22 cellular contexts compared by ENCODE assay signal in genomic region chr15:60612400-60613048, GRCh38.
DNase-seq lines count a peak whose midpoint lies in the region; ATAC-seq, FAIRE-seq and TF ChIP-seq lines count a peak whose summit lies in the region.
"Had no signal": no experiment of that assay in that cellular context is flagged by ENCODE, and none has a peak within 500 bp of the region (broad histone marks: within the 10 kb centered on the region; RNA-seq: fewer than 3 reads in every experiment).

No MANE protein-coding gene starts in this region.

- no peak overlapping the region for H3K4me3 Mint-ChIP-seq in stimulated activated naive CD8-positive, alpha-beta T cell treated with anti-CD3 and anti-CD28 coated beads, Interleukin-15, amount 100 ng/mL, for 72 hours
- H3K4me3 Mint-ChIP-seq: activated T-cell treated with anti-CD3 and anti-CD28 coated beads, Interleukin-2, amount 50 U/mL, for 24 hours had no signal

- ATAC-seq in Right ventricle myocardium superior (ENCODE audit: poor library complexity) (peak; percentile 43), HG03108 (IDR thresholded peaks at IDR 0.05; ENCODE audit: unreplicated experiment) (no peak)
- no peak for ATAC-seq in stimulated activated naive CD8-positive, alpha-beta T cell treated with anti-CD3 and anti-CD28 coated beads, Interleukin-15, amount 100 ng/mL, for 72 hours
- ATAC-seq: activated naive CD4-positive, alpha-beta T cell treated with anti-CD3 and anti-CD28 coated beads, Interleukin-2, amount 50 U/mL, for 72 hours; mucosa of descending colon had no signal

- H3K27me3 Mint-ChIP-seq in stimulated activated naive CD8-positive, alpha-beta T cell treated with anti-CD3 and anti-CD28 coated beads, Interleukin-15, amount 100 ng/mL, for 72 hours: peaks cover 29% of the 10 kb centered on the region
- H3K27me3 Mint-ChIP-seq: activated T-cell treated with anti-CD3 and anti-CD28 coated beads, Interleukin-2, amount 50 U/mL, for 24 hours had no signal

- H3K9me3 Mint-ChIP-seq in stimulated activated naive CD8-positive, alpha-beta T cell treated with anti-CD3 and anti-CD28 coated beads, Interleukin-15, amount 100 ng/mL, for 72 hours: no peaks in the 10 kb centered on the region
- H3K9me3 Mint-ChIP-seq: activated naive CD4-positive, alpha-beta T cell treated with anti-CD3 and anti-CD28 coated beads, Interleukin-2, amount 50 U/mL, for 72 hours; activated T-cell treated with anti-CD3 and anti-CD28 coated beads, Interleukin-2, amount 50 U/mL, for 24 hours had no signal

- peaks cover 17% of the 10 kb centered on the region for H3K4me1 Mint-ChIP-seq in stimulated activated naive CD8-positive, alpha-beta T cell treated with anti-CD3 and anti-CD28 coated beads, Interleukin-15, amount 100 ng/mL, for 72 hours

- FAIRE-seq in bronchial epithelial cell (lab: Jason Lieb, UNC): no peak
- FAIRE-seq: RCC 7860 had no signal

- H3K4me3 ChIP-seq in bronchial epithelial cell (ENCODE audit: low read depth, low read length) (no peak overlapping the region), coronary artery (no peak overlapping the region)
- H3K4me3 ChIP-seq: dorsolateral prefrontal cortex, hepatocyte, mucosa of descending colon had no signal

- peaks cover 3% of the 10 kb centered on the region for H3K27me3 ChIP-seq in bronchial epithelial cell (ENCODE audit: control insufficient read depth, insufficient read depth, low read length)
- H3K27me3 ChIP-seq: dorsolateral prefrontal cortex had no signal

- intact Hi-C loops in Right ventricle myocardium superior (cut with DNase I): no loop called here
- intact Hi-C loops in cardiac septum (cut with DNase I): no loop called here

- DNase-seq in Right ventricle myocardium superior (no peak), cardiac septum (ENCODE audit: low spot score) (no peak), bronchial epithelial cell (ENCODE audit: low read depth) (peak; percentile 44), left kidney (ENCODE audit: low read depth, low spot score) (peak; percentile 50), coronary artery (ENCODE audit: low spot score) (no peak), H4 (ENCODE audit: low spot score) (no peak)
- DNase-seq in stimulated activated naive CD8-positive, alpha-beta T cell treated with anti-CD3 and anti-CD28 coated beads, Interleukin-15, amount 100 ng/mL, for 72 hours: no peak
- DNase-seq: activated CD4-positive, alpha-beta T cell treated with anti-CD3 and anti-CD28 coated beads, Interleukin-2, amount 50 U/mL, for 48 hours; activated T-cell treated with anti-CD3 and anti-CD28 coated beads, Interleukin-2, amount 50 U/mL, for 24 hours; brain microvascular endothelial cell; dorsolateral prefrontal cortex; IMR-90; mucosa of descending colon; MV-4-11; NCI-H2081; NCI-H82; stimulated activated CD4-positive, alpha-beta T cell treated with anti-CD3 and anti-CD28 coated beads, Interleukin-1b, Interleukin-23, amount 100 ng/mL, for 48 hours; SW 1271 had no signal

- no peaks in the 10 kb centered on the region for H3K36me3 ChIP-seq in bronchial epithelial cell (ENCODE audit: control insufficient read depth, insufficient read depth, low read length)
- H3K36me3 ChIP-seq: brain microvascular endothelial cell had no signal

- no peak overlapping the region for H3K27ac ChIP-seq in coronary artery
- H3K27ac ChIP-seq: brain microvascular endothelial cell, dorsolateral prefrontal cortex, hepatocyte had no signal

- H3K27ac Mint-ChIP-seq in stimulated activated naive CD8-positive, alpha-beta T cell treated with anti-CD3 and anti-CD28 coated beads, Interleukin-15, amount 100 ng/mL, for 72 hours: no peak overlapping the region
- H3K27ac Mint-ChIP-seq: activated T-cell treated with anti-CD3 and anti-CD28 coated beads, Interleukin-2, amount 50 U/mL, for 24 hours had no signal

- no peak for TF ChIP-seq CTCF in bronchial epithelial cell (IDR thresholded peaks at IDR 0.05; ENCODE audit: insufficient read depth, low read length, severe bottlenecking)
- TF ChIP-seq CTCF in coronary artery (IDR thresholded peaks at IDR 0.05): no peak

Comparison
In these comparisons a context has a peak if more than half of its experiments do, and no peak if none do; other contexts are left out.
1. DNase-seq: peak in bronchial epithelial cell (single experiment) and left kidney (single experiment); none in Right ventricle myocardium superior (single experiment), cardiac septum (single experiment), stimulated activated naive CD8-positive, alpha-beta T cell treated with anti-CD3 and anti-CD28 coated beads, Interleukin-15, amount 100 ng/mL, for 72 hours (0 of 2), coronary artery (single experiment) and H4 (single experiment).